In the genomic region with DNA sequence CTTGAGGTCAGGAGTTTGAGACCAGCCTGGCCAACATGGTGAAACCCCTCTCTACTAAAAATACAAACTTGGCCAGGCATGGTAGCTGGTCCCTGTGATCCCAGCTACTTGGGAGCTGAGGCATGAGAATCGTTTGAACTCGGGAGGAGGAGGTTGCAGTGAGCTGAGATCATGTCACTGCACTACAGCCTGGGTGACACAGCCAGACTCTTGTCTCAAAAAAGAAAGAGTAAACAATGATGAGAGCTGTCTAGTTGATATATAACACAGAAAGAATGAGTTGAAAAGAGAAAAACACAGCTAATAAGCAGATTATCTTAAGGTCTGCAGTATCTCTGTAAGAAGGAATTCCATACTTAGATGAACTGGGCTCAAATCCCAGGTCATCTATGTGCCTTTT, we compare ENCODE assay signal across 21 cellular contexts.
"Had no signal": no experiment of that assay in that cellular context is flagged by ENCODE, and none has a peak within 500 bp of the region (broad histone marks: within the 10 kb centered on the region; RNA-seq: fewer than 3 reads in every experiment).

No MANE protein-coding gene starts in this region.

- H3K9me3 Mint-ChIP-seq: activated T-cell treated with anti-CD3 and anti-CD28 coated beads, Interleukin-2, amount 50 U/mL, for 4 hours; immature natural killer cell; mesothelial cell of epicardium; stimulated activated memory B cell treated with anti-CD40 and anti-IgM and Interleukin-4, amounts not matched to agents 10 μg/mL and 1 μg/mL and 100 μg/mL, for 72 hours had no signal

- H3K9me3 ChIP-seq: gastroesophageal sphincter, heart right ventricle, thoracic aorta, upper lobe of left lung had no signal

- H3K27ac ChIP-seq: gastroesophageal sphincter, thoracic aorta, upper lobe of left lung had no signal

- H3K27me3 ChIP-seq: gastroesophageal sphincter, heart right ventricle, upper lobe of left lung had no signal

- H3K4me1 ChIP-seq: gastroesophageal sphincter, upper lobe of left lung had no signal

- H3K4me3 Mint-ChIP-seq: activated T-cell treated with anti-CD3 and anti-CD28 coated beads, Interleukin-2, amount 50 U/mL, for 4 hours; immature natural killer cell; mesothelial cell of epicardium; stimulated activated memory B cell treated with anti-CD40 and anti-IgM and Interleukin-4, amounts not matched to agents 10 μg/mL and 1 μg/mL and 100 μg/mL, for 72 hours had no signal

- H3K27me3 Mint-ChIP-seq: progenitor cell of endocrine pancreas; stimulated activated memory B cell treated with anti-CD40 and anti-IgM and Interleukin-4, amounts not matched to agents 10 μg/mL and 1 μg/mL and 100 μg/mL, for 72 hours had no signal

- ATAC-seq: activated CD4-positive, CD25-positive, alpha-beta regulatory T cell treated with anti-CD3 and anti-CD28 coated beads, Interleukin-2, amount 50 U/mL, for 24 hours; activated T-cell treated with anti-CD3 and anti-CD28 coated beads, Interleukin-2, amount 50 U/mL, for 4 hours; gastroesophageal sphincter; stimulated activated memory B cell treated with anti-CD40 and anti-IgM and Interleukin-4, amounts not matched to agents 10 μg/mL and 1 μg/mL and 100 μg/mL, for 72 hours had no signal

- H3K36me3 ChIP-seq: gastroesophageal sphincter, heart right ventricle, thoracic aorta, upper lobe of left lung had no signal

- H3K36me3 Mint-ChIP-seq: immature natural killer cell; mesothelial cell of epicardium; stimulated activated memory B cell treated with anti-CD40 and anti-IgM and Interleukin-4, amounts not matched to agents 10 μg/mL and 1 μg/mL and 100 μg/mL, for 72 hours had no signal

- H3K4me1 Mint-ChIP-seq: immature natural killer cell; stimulated activated memory B cell treated with anti-CD40 and anti-IgM and Interleukin-4, amounts not matched to agents 10 μg/mL and 1 μg/mL and 100 μg/mL, for 72 hours had no signal

- H3K27ac Mint-ChIP-seq: immature natural killer cell; mesothelial cell of epicardium; progenitor cell of endocrine pancreas; stimulated activated memory B cell treated with anti-CD40 and anti-IgM and Interleukin-4, amounts not matched to agents 10 μg/mL and 1 μg/mL and 100 μg/mL, for 72 hours had no signal

- H3K4me3 ChIP-seq: gastroesophageal sphincter, heart right ventricle, lung, thoracic aorta, upper lobe of left lung had no signal

- DNase-seq: activated CD4-positive, alpha-beta T cell treated with anti-CD3 and anti-CD28 coated beads, Interleukin-2, amount 50 U/mL, for 1 hour; activated CD8-positive, alpha-beta memory T cell treated with anti-CD3 and anti-CD28 coated beads, Interleukin-2, amount 50 U/mL, for 4 hours; activated naive CD4-positive, alpha-beta T cell treated with anti-CD3 and anti-CD28 coated beads, Interleukin-2, amount 50 U/mL, for 16 hours; activated T-cell treated with anti-CD3 and anti-CD28 coated beads, Interleukin-2, amount 50 U/mL, for 4 hours; aorta; cerebellar nuclear complex; cortex of kidney; effector CD4-positive, alpha-beta T cell; heart right ventricle; immature natural killer cell; kidney glomerular epithelial cell; small intestine; stimulated activated CD4-positive, alpha-beta T cell treated with anti-CD3 and anti-CD28 coated beads, Interleukin-4, amount 100 ng/mL, for 1 hour; upper lobe of left lung had no signal
